In the genomic region with DNA sequence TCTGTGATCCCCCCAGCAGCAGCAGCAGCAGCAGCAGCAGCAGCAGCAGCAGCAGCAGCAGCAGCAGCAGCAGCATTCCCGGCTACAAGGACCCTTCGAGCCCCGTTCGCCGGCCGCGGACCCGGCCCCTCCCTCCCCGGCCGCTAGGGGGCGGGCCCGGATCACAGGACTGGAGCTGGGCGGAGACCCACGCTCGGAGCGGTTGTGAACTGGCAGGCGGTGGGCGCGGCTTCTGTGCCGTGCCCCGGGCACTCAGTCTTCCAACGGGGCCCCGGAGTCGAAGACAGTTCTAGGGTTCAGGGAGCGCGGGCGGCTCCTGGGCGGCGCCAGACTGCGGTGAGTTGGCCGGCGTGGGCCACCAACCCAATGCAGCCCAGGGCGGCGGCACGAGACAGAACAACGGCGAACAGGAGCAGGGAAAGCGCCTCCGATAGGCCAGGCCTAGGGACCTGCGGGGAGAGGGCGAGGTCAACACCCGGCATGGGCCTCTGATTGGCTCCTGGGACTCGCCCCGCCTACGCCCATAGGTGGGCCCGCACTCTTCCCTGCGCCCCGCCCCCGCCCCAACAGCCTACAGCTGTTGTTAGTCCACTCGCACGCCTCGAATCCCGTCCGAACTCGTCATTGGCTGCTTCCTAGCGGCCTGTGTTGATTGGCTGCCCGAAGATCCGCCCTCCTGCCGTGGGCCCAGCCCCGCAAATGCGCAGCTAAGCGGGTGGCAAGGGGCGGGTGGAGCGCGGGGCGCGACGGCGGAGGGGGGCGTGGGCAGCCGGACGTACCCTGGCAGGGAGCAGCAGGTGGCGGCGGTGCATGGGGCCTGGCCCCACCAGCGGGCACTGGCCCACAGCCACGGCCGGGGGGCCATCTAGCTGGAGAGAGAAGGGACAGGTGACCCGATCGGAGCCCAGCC, we compare ENCODE assay signal across 1 cellular context.
TF ChIP-seq lines count a peak whose summit lies in the region.

No MANE protein-coding gene starts in this region.

TF ChIP-seq in IMR-90, 13 proteins besides CTCF, POLR2A, EP300 and RAD21 (continued from another document):
- TF ChIP-seq CHD1 (IDR thresholded peaks at IDR 0.05; ENCODE audit: low read depth, low read length) (no peak), SMC3 (IDR thresholded peaks at IDR 0.05; ENCODE audit: low read depth, low read length) (peak; percentile 45), CEBPB (IDR thresholded peaks at IDR 0.05; ENCODE audit: low read depth, low read length) (no peak), MAFK (IDR thresholded peaks at IDR 0.05; ENCODE audit: low read depth, low read length) (no peak), MAZ (IDR thresholded peaks at IDR 0.05; ENCODE audit: borderline replicate concordance, low read depth, low read length) (peak; percentile 73; the same call in 1 of the 2 replicates)
